Comparison of ENCODE assay signal across 15 cellular contexts in the genomic region with DNA sequence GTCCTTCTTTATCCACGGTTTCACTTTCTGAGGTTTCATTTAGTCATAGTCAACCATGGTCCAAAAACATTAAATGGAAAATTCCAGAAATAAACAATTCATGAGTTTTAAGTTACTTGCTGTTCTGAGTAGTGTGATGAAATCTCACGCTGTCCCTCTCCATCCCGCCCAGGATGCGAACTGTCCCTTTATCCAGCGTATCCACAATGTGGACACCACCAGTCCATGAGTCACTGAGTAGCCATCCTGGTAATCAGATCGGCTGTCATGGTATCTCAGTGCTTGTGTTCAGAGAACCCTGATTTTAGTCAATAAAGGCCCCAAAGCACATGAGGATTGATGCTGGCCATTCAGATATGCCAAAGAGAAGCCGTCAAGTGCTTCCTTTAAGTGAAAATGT. TPM values are rescaled to one million over a fixed set of nuclear protein-coding genes. Genes with fewer than 3 reads are reported as not detected.
DNase-seq lines count a peak whose midpoint lies in the region; ATAC-seq and TF ChIP-seq lines count a peak whose summit lies in the region.
"Had no signal": no experiment of that assay in that cellular context is flagged by ENCODE, and none has a peak within 500 bp of the region (broad histone marks: within the 10 kb centered on the region; RNA-seq: fewer than 3 reads in every experiment).

No MANE protein-coding gene starts in this region.

- H3K4me1 ChIP-seq in neural progenitor cell (no peaks in the 10 kb centered on the region), suprapubic skin (peaks cover 9% of the 10 kb centered on the region)
- H3K4me1 ChIP-seq: pancreas had no signal

- no peak for ATAC-seq in activated CD8-positive, alpha-beta memory T cell treated with anti-CD3 and anti-CD28 coated beads, Interleukin-2, amount 10 ng/mL, durations not matched to agents 7 days and 5 days
- ATAC-seq in SK-N-SH treated with all-trans-retinoic acid at 6 μM for 48 hours (peak; percentile 80), GM18873 (IDR thresholded peaks at IDR 0.05; ENCODE audit: low FRiP score, unreplicated experiment) (no peak)
- ATAC-seq in central memory CD8-positive, alpha-beta T cell (replicated peaks; ENCODE audit: extremely low read depth, poor library complexity, severe bottlenecking) = no peak
- ATAC-seq: lower lobe of right lung, pancreas had no signal

- H3K9me3 ChIP-seq in neural progenitor cell (ENCODE audit: low read depth) = no peaks in the 10 kb centered on the region
- no peaks in the 10 kb centered on the region for H3K9me3 ChIP-seq in suprapubic skin
- H3K9me3 ChIP-seq: lower lobe of right lung, pancreas, upper lobe of left lung had no signal

- no peak overlapping the region for H3K27ac Mint-ChIP-seq in activated CD8-positive, alpha-beta memory T cell treated with anti-CD3 and anti-CD28 coated beads, Interleukin-2, amount 10 ng/mL, durations not matched to agents 7 days and 5 days
- peak overlapping the region; percentile 98 for H3K27ac Mint-ChIP-seq in central memory CD8-positive, alpha-beta T cell (ENCODE audit: low read depth)
- H3K27ac Mint-ChIP-seq in osteocyte (ENCODE audit: unreplicated experiment) (peak overlapping the region; percentile 58), neural progenitor cell (no peak overlapping the region)

- H3K4me3 Mint-ChIP-seq in activated CD8-positive, alpha-beta memory T cell treated with anti-CD3 and anti-CD28 coated beads, Interleukin-2, amount 10 ng/mL, durations not matched to agents 7 days and 5 days = peak overlapping the region; percentile 24
- H3K4me3 Mint-ChIP-seq in central memory CD8-positive, alpha-beta T cell = peak overlapping the region; percentile 98
- H3K4me3 Mint-ChIP-seq in osteocyte (ENCODE audit: unreplicated experiment) (no peak overlapping the region), neural progenitor cell (no peak overlapping the region)

- no peaks in the 10 kb centered on the region for H3K27me3 Mint-ChIP-seq in activated CD8-positive, alpha-beta memory T cell treated with anti-CD3 and anti-CD28 coated beads, Interleukin-2, amount 10 ng/mL, durations not matched to agents 7 days and 5 days
- no peaks in the 10 kb centered on the region for H3K27me3 Mint-ChIP-seq in central memory CD8-positive, alpha-beta T cell
- H3K27me3 Mint-ChIP-seq in osteocyte (ENCODE audit: unreplicated experiment) (no peaks in the 10 kb centered on the region), neural progenitor cell (ENCODE audit: insufficient read depth, low read depth) (peaks cover 3% of the 10 kb centered on the region)

- H3K4me2 ChIP-seq in neural progenitor cell = no peak overlapping the region

- H3K27ac ChIP-seq in neural progenitor cell (no peak overlapping the region), suprapubic skin (no peak overlapping the region)
- H3K27ac ChIP-seq: lower lobe of right lung, pancreas had no signal

- no peaks in the 10 kb centered on the region for H3F3A ChIP-seq in neural progenitor cell (ENCODE audit: low read depth)

- H3K9ac ChIP-seq in neural progenitor cell = no peak overlapping the region

- H3K27me3 ChIP-seq in neural progenitor cell (no peaks in the 10 kb centered on the region), suprapubic skin (no peaks in the 10 kb centered on the region)
- H3K27me3 ChIP-seq: pancreas, upper lobe of left lung had no signal

- H3K36me3 Mint-ChIP-seq in activated CD8-positive, alpha-beta memory T cell treated with anti-CD3 and anti-CD28 coated beads, Interleukin-2, amount 10 ng/mL, durations not matched to agents 7 days and 5 days = peaks cover 74% of the 10 kb centered on the region
- peaks cover 46% of the 10 kb centered on the region for H3K36me3 Mint-ChIP-seq in central memory CD8-positive, alpha-beta T cell (ENCODE audit: insufficient read depth)
- H3K36me3 Mint-ChIP-seq in osteocyte (ENCODE audit: unreplicated experiment) = peaks cover 49% of the 10 kb centered on the region
- no peaks in the 10 kb centered on the region for H3K36me3 Mint-ChIP-seq in neural progenitor cell

- WGBS in suprapubic skin = 86% methylated on average over 7 of the region's 7 CpGs

- no peaks in the 10 kb centered on the region for H3K79me2 ChIP-seq in neural progenitor cell (ENCODE audit: low read depth)

- H4K20me1 ChIP-seq in neural progenitor cell (ENCODE audit: low read depth) = no peaks in the 10 kb centered on the region

- no peak for TF ChIP-seq EP300 in suprapubic skin (IDR thresholded peaks at IDR 0.05)

- TF ChIP-seq CTCF in osteocyte (IDR thresholded peaks at IDR 0.05) = no peak
- no peak for TF ChIP-seq CTCF in neural progenitor cell (IDR thresholded peaks at IDR 0.05)
- no peak for TF ChIP-seq CTCF in suprapubic skin (IDR thresholded peaks at IDR 0.05)

- H3K9me3 Mint-ChIP-seq in activated CD8-positive, alpha-beta memory T cell treated with anti-CD3 and anti-CD28 coated beads, Interleukin-2, amount 10 ng/mL, durations not matched to agents 7 days and 5 days (ENCODE audit: low read depth) = peaks cover 4% of the 10 kb centered on the region
- no peaks in the 10 kb centered on the region for H3K9me3 Mint-ChIP-seq in central memory CD8-positive, alpha-beta T cell
- H3K9me3 Mint-ChIP-seq in osteocyte (ENCODE audit: unreplicated experiment) = no peaks in the 10 kb centered on the region
- no peaks in the 10 kb centered on the region for H3K9me3 Mint-ChIP-seq in neural progenitor cell

- H3K36me3 ChIP-seq in neural progenitor cell (no peaks in the 10 kb centered on the region), suprapubic skin (no peaks in the 10 kb centered on the region)
- H3K36me3 ChIP-seq: lower lobe of right lung, pancreas had no signal

- CTCF ChIA-PET in activated CD8-positive, alpha-beta memory T cell treated with anti-CD3 and anti-CD28 coated beads, Interleukin-2, amount 10 ng/mL, durations not matched to agents 7 days and 5 days (lab: Charles Lee) = no interaction called here

- DNase-seq in activated CD8-positive, alpha-beta memory T cell treated with anti-CD3 and anti-CD28 coated beads, Interleukin-2, amount 10 ng/mL, durations not matched to agents 7 days and 5 days = no peak
- DNase-seq in activated CD8-positive, alpha-beta memory T cell treated with anti-CD3 and anti-CD28 coated beads for 24 hours = no peak
- no peak for DNase-seq in central memory CD8-positive, alpha-beta T cell (ENCODE audit: low spot score in 2 of 2)
- no peak for DNase-seq in osteocyte (ENCODE audit: extremely low spot score, unreplicated experiment)
- DNase-seq in neural progenitor cell (ENCODE audit: low spot score) = no peak
- no peak for DNase-seq in suprapubic skin (ENCODE audit: low spot score in 2 of 2)
- DNase-seq: central memory CD4-positive, alpha-beta T cell; DMS 273 treated with DMSO at 0.1 percent for 48 hours; lower lobe of right lung; NCI-H1930; NCI-H774; pancreas; upper lobe of left lung had no signal

- H2AFZ ChIP-seq in neural progenitor cell (replicated peaks) = no peak overlapping the region

- no peak overlapping the region for H3K4me3 ChIP-seq in neural progenitor cell
- H3K4me3 ChIP-seq in suprapubic skin = no peak overlapping the region
- H3K4me3 ChIP-seq: lower lobe of right lung, pancreas, upper lobe of left lung had no signal

- peaks cover 77% of the 10 kb centered on the region for H3K4me1 Mint-ChIP-seq in activated CD8-positive, alpha-beta memory T cell treated with anti-CD3 and anti-CD28 coated beads, Interleukin-2, amount 10 ng/mL, durations not matched to agents 7 days and 5 days
- H3K4me1 Mint-ChIP-seq in central memory CD8-positive, alpha-beta T cell = peaks cover 91% of the 10 kb centered on the region
- H3K4me1 Mint-ChIP-seq in osteocyte (ENCODE audit: unreplicated experiment) (peaks cover 56% of the 10 kb centered on the region), neural progenitor cell (no peaks in the 10 kb centered on the region)

- TF ChIP-seq POLR2A in suprapubic skin (IDR thresholded peaks at IDR 0.05) = no peak

TF ChIP-seq in SK-N-SH treated with all-trans-retinoic acid at 6 μM for 48 hours, 23 proteins besides CTCF, POLR2A, EP300 and RAD21:
- TF ChIP-seq ZNF565 (CRISPR knock-in tag; conservative IDR thresholded peaks at IDR 0.05; ENCODE audit: low read depth) (no peak), ZC3H10 (CRISPR knock-in tag; IDR thresholded peaks at IDR 0.05) (no peak), TCF4 (CRISPR knock-in tag; IDR thresholded peaks at IDR 0.05; ENCODE audit: borderline replicate concordance) (no peak), ISL1 (CRISPR knock-in tag; IDR thresholded peaks at IDR 0.05) (no peak), SNAI2 (CRISPR knock-in tag; IDR thresholded peaks at IDR 0.05) (no peak), ZFP3 (CRISPR knock-in tag; IDR thresholded peaks at IDR 0.05) (no peak), PPARA (CRISPR knock-in tag; IDR thresholded peaks at IDR 0.05; ENCODE audit: borderline replicate concordance) (no peak), POU6F1 (CRISPR knock-in tag; IDR thresholded peaks at IDR 0.05; ENCODE audit: borderline replicate concordance, low read depth) (no peak), ZNF70 (CRISPR knock-in tag; IDR thresholded peaks at IDR 0.05) (no peak)

RNA-seq across cellular contexts. Expression of gene SP140L, which starts 3.7 kb away (rescaled TPM):
- total RNA-seq in activated CD8-positive, alpha-beta memory T cell treated with anti-CD3 and anti-CD28 coated beads, Interleukin-2, amount 10 ng/mL, durations not matched to agents 7 days and 5 days = 10 to 100 TPM; 61.4 to 84.4 TPM
- total RNA-seq in osteocyte (24.2 and 25.9 TPM in 2 replicates), neural progenitor cell (ENCODE audit: low replicate concordance) (2.0 and 2.1 TPM in 2 replicates), suprapubic skin (1 to 10 TPM in 3 of 4 donors, under 1 TPM in 1; 0.98 to 6.3 (median 2.5) TPM)

Comparison
In these comparisons a context has a peak if more than half of its experiments do, and no peak if none do; other contexts are left out.
1. H3K27ac Mint-ChIP-seq: peak in central memory CD8-positive, alpha-beta T cell (single experiment) and osteocyte (single experiment); none in activated CD8-positive, alpha-beta memory T cell treated with anti-CD3 and anti-CD28 coated beads, Interleukin-2, amount 10 ng/mL, durations not matched to agents 7 days and 5 days (single experiment) and neural progenitor cell (single experiment).
2. H3K4me3 Mint-ChIP-seq: peak in activated CD8-positive, alpha-beta memory T cell treated with anti-CD3 and anti-CD28 coated beads, Interleukin-2, amount 10 ng/mL, durations not matched to agents 7 days and 5 days (single experiment) and central memory CD8-positive, alpha-beta T cell (single experiment); none in osteocyte (single experiment) and neural progenitor cell (single experiment).